ENCODE assay signal across 8 cellular contexts in the genomic region with DNA sequence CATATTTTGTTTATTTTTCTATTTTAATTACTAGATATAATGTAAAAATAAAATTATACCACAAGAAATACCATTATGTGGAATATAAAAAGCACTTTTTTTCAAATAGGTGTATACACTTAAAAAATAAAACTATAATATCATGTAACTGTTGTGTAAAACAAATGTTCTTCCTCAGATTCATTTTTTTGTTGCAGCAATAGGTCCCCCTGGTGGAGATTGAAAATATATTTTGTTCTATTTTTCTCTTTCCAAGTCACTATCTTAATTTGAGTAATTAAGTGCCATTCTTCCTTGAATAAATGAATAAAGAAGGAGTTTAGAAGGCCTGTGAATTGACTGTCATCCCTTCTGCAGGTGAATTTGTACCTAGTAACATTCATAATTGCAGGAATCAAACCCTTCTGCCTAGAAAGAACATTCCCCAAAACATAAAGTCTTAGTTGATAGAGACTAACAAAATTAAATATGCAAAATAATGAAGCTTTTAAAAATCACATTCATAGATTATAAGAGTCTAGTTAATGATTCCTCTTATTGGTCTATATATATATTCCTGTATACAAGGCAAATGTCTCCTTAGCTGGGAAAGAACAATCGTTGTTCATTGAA. TPM values are rescaled to one million over a fixed set of nuclear protein-coding genes. Genes with fewer than 3 reads are reported as not detected.
A peak's percentile ranks its signal among the peaks of the same experiment; 100 is the strongest.
DNase-seq lines count a peak whose midpoint lies in the region; ATAC-seq, FAIRE-seq and TF ChIP-seq lines count a peak whose summit lies in the region.

No MANE protein-coding gene starts in this region.

- no peak overlapping the region for H3K4me3 Mint-ChIP-seq in activated T-helper 17 cell treated with anti-CD3 and anti-CD28 coated beads, Interleukin-2, amount 50 U/mL, for 72 hours

- H4K5ac ChIP-seq in mesendoderm (ENCODE audit: low read length), result no peak overlapping the region

- H3K36me3 Mint-ChIP-seq in activated T-helper 17 cell treated with anti-CD3 and anti-CD28 coated beads, Interleukin-2, amount 50 U/mL, for 72 hours (ENCODE audit: low read depth), result no peaks in the 10 kb centered on the region

- no peak for ATAC-seq in activated T-helper 17 cell treated with anti-CD3 and anti-CD28 coated beads, Interleukin-2, amount 50 U/mL, for 72 hours (replicated peaks)

- H3K79me1 ChIP-seq in mesendoderm (ENCODE audit: low read length), result no peaks in the 10 kb centered on the region

- no peak overlapping the region for H3K18ac ChIP-seq in mesendoderm (ENCODE audit: low read length)

- H3K4me2 ChIP-seq in mesendoderm (ENCODE audit: low read length), result no peak overlapping the region

- H3K23ac ChIP-seq in mesendoderm (ENCODE audit: low read length), result no peak overlapping the region

- H3K79me2 ChIP-seq in mesendoderm (ENCODE audit: control insufficient read depth, insufficient read depth, low read length), result no peaks in the 10 kb centered on the region

- H2BK5ac ChIP-seq in mesendoderm (ENCODE audit: low read length), result no peak overlapping the region

- TF ChIP-seq CTCF in D721Med (IDR thresholded peaks at IDR 0.05; ENCODE audit: insufficient read depth, missing control alignments) (peak; percentile 63), astrocyte of the cerebellum (IDR thresholded peaks at IDR 0.05; ENCODE audit: low read depth, low read length, missing control alignments) (peak; percentile 7)

- no CpG with 5 or more reads among the region's 1 CpG for whole genome bisulfite sequencing in mesendoderm (ENCODE audit: extremely low coverage, insufficient coverage, low lambda C conversion rate)

- H3K27me3 ChIP-seq in mesendoderm (ENCODE audit: insufficient read depth, low read length, poor library complexity), result no peaks in the 10 kb centered on the region

- no peaks in the 10 kb centered on the region for H3K4me1 ChIP-seq in mesendoderm (ENCODE audit: control insufficient read depth, low read depth, low read length)

- H3K56ac ChIP-seq in mesendoderm (ENCODE audit: low read length), result no peak overlapping the region

- H3K4me1 Mint-ChIP-seq in activated T-helper 17 cell treated with anti-CD3 and anti-CD28 coated beads, Interleukin-2, amount 50 U/mL, for 72 hours, result no peaks in the 10 kb centered on the region

- no peak overlapping the region for H2BK120ac ChIP-seq in mesendoderm (ENCODE audit: low read depth, low read length)

- H2AK5ac ChIP-seq in mesendoderm (ENCODE audit: low read length), result no peak overlapping the region

- H3K9ac ChIP-seq in mesendoderm (ENCODE audit: low read length), result no peak overlapping the region

- peak; percentile 38 for FAIRE-seq in D721Med (lab: Jason Lieb, UNC)

- no peak overlapping the region for H3K4me3 ChIP-seq in astrocyte of the cerebellum (ENCODE audit: low read depth, low read length)
- no peak overlapping the region for H3K4me3 ChIP-seq in mesendoderm (ENCODE audit: low read length)

- H3K27ac ChIP-seq in mesendoderm (ENCODE audit: low read depth, low read length), result no peak overlapping the region

- no peaks in the 10 kb centered on the region for H3K36me3 ChIP-seq in mesendoderm (ENCODE audit: control insufficient read depth, insufficient read depth, low read length)

- no peak overlapping the region for H2BK15ac ChIP-seq in mesendoderm (replicated peaks; ENCODE audit: low read depth)

- no peak overlapping the region for H3K27ac Mint-ChIP-seq in activated T-helper 17 cell treated with anti-CD3 and anti-CD28 coated beads, Interleukin-2, amount 50 U/mL, for 72 hours

- no peak for DNase-seq in D721Med (ENCODE audit: insufficient read length, low spot score)
- peak; percentile 11 for DNase-seq in LHCN-M2 (ENCODE audit: low read depth)
- peak; percentile 13 for DNase-seq in astrocyte of the cerebellum (ENCODE audit: low read depth)
- peak; percentile 37 for DNase-seq in mesendoderm
- DNase-seq in activated CD4-positive, alpha-beta T cell treated with anti-CD3 and anti-CD28 coated beads for 1 hour, result no peak
- DNase-seq in COLO829 (ENCODE audit: low spot score), result no peak
- no peak for DNase-seq in islet precursor cell

- H3K27me3 Mint-ChIP-seq in activated T-helper 17 cell treated with anti-CD3 and anti-CD28 coated beads, Interleukin-2, amount 50 U/mL, for 72 hours, result peaks cover 4% of the 10 kb centered on the region

- no peaks in the 10 kb centered on the region for H3K9me3 Mint-ChIP-seq in activated T-helper 17 cell treated with anti-CD3 and anti-CD28 coated beads, Interleukin-2, amount 50 U/mL, for 72 hours

- in situ Hi-C loops in astrocyte of the cerebellum (cut with HindIII; ENCODE audit: low sequenced_read_pairs), result no loop called here

- no peak overlapping the region for H3K4ac ChIP-seq in mesendoderm (ENCODE audit: low read depth, low read length)

- H4K8ac ChIP-seq in mesendoderm (ENCODE audit: low read depth, low read length), result no peak overlapping the region

RNA-seq across cellular contexts. Expression of gene CETN3, which starts 23.4 kb away (rescaled TPM):
- 22.1 and 27.0 TPM in 2 replicates for total RNA-seq in LHCN-M2 (2014; rRNA removed)
- polyA plus RNA-seq in LHCN-M2 (2012), result 22.4 TPM
- polyA plus RNA-seq in mesendoderm (2013, experiment 1 of 2), result 25.2 TPM
- 25.7 TPM for polyA plus RNA-seq in mesendoderm (2013, experiment 2 of 2)
- total RNA-seq in activated T-helper 17 cell treated with anti-CD3 and anti-CD28 coated beads, Interleukin-2, amount 50 U/mL, for 72 hours, result 10 to 100 TPM; 31.3 to 32.5 TPM

Comparison
In these comparisons a context has a peak if more than half of its experiments do, and no peak if none do; other contexts are left out.
1. DNase-seq: peak in LHCN-M2 (single experiment), astrocyte of the cerebellum (single experiment) and mesendoderm (single experiment); none in D721Med (single experiment), activated CD4-positive, alpha-beta T cell treated with anti-CD3 and anti-CD28 coated beads for 1 hour (single experiment), COLO829 (single experiment) and islet precursor cell (single experiment).